In the genomic region with DNA sequence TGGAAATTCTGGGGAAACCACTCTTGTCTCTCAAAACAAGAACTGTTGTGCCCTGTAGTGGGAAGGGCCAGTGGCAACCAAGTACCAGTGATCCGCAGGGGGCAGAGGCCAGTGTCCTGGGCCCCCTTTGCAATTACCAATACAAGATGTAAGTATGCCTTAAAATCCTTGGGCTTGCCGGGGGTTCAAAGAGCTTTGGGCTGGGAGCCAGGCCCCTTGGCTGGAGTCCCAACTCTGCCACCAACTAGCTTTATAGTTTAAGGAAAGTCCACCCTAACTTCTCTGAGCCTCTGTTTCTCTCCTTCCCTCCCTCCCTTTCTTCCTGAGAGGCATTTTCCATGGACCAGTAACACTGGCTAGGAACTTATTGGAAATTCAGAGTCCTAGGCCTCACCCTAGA, we compare ENCODE assay signal across 17 cellular contexts.
"Had no signal": no experiment of that assay in that cellular context is flagged by ENCODE, and none has a peak within 500 bp of the region (broad histone marks: within the 10 kb centered on the region; RNA-seq: fewer than 3 reads in every experiment).

No MANE protein-coding gene starts in this region.

- H3K36me3 ChIP-seq: pancreas, suprapubic skin, upper lobe of right lung had no signal

- H3K4me1 ChIP-seq: pancreas had no signal

- H3K27me3 ChIP-seq: pancreas, suprapubic skin, upper lobe of right lung had no signal

- DNase-seq: activated CD4-positive, alpha-beta T cell treated with anti-CD3 and anti-CD28 coated beads, Interleukin-2, amount 50 U/mL, for 48 hours; activated CD8-positive, alpha-beta memory T cell treated with anti-CD3 and anti-CD28 coated beads, Interleukin-2, amount 10 ng/mL, durations not matched to agents 7 days and 5 days; activated naive CD4-positive, alpha-beta T cell treated with anti-CD3 and anti-CD28 coated beads, Interleukin-2, amount 50 U/mL, for 16 hours; activated T-cell treated with anti-CD3 and anti-CD28 coated beads, Interleukin-2, amount 50 U/mL, for 1 hour; dorsolateral prefrontal cortex; erythroblast; islet precursor cell; naive thymus-derived CD4-positive, alpha-beta T cell; stimulated activated CD4-positive, alpha-beta T cell treated with anti-CD3 and anti-CD28 coated beads, Interleukin-15, amount 100 ng/mL, for 24 hours; stimulated activated CD4-positive, alpha-beta T cell treated with anti-CD3 and anti-CD28 coated beads, Interleukin-4, amount 100 ng/mL, for 1 hour; stimulated activated naive CD4-positive, alpha-beta T cell treated with Interleukin-2 at 50 U/mL for 16 hours; T-cell; T-helper 9 cell; upper lobe of right lung had no signal

- H3K4me3 ChIP-seq: dorsolateral prefrontal cortex, pancreas, suprapubic skin, upper lobe of right lung had no signal

- H3K9me3 ChIP-seq: pancreas, suprapubic skin, upper lobe of right lung had no signal

- H3K27ac ChIP-seq: dorsolateral prefrontal cortex, pancreas, suprapubic skin, upper lobe of right lung had no signal

- ATAC-seq: activated CD8-positive, alpha-beta memory T cell treated with anti-CD3 and anti-CD28 coated beads, Interleukin-2, amount 10 ng/mL, durations not matched to agents 7 days and 5 days; left lobe of liver; naive thymus-derived CD4-positive, alpha-beta T cell; pancreas; T-cell had no signal
